In the genomic region with DNA sequence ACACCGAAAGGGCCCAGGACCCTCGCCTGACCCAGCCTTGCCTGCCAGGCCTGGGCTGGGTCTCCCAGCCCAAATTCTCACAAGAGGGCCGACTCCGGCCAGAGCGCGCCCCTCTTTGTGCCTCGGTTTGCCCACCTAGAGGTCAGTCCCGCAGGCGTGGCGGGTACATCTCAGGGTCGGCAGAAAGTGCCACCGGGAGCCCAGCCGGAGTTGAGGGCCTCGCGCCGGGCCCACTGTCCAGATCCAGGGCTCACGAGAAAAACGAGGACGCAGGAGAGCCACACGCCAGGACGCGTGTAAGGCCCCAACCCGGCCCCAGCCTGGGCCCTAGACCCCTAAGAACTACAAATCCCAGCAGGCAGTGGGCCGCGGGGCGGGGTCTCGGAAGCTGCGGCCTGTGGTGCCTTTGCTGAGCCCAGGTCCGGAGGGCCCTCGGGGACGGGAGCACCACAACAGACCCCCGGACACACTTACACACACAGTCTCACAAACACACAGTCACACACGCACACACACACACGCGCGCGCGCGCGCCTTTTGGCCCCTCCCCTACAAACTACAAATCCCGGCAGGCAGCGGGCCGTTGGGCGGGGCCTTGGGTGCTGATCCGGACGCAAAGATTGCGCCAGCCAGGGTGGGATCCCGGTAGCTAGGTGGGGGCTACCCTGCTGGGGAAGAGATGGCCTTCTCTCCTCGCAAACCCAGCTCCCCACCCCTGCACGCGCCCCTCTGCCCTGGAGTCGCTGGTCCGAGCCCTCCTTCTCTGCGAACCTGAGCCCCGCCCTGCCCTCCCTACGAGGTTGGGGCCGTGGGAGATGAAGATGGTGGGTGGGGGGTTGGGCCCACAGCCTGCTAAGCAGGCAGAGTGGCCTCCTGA, we compare ENCODE assay signal across 8 cellular contexts. TPM values are rescaled to one million over a fixed set of nuclear protein-coding genes. Genes with fewer than 3 reads are reported as not detected.
DNase-seq lines count a peak whose midpoint lies in the region; ATAC-seq and TF ChIP-seq lines count a peak whose summit lies in the region.

A gene (plus strand): TSS at position 583 of the 877 bp plus-strand sequence. CDS start 10,752 bp downstream, outside the sequence.

- H3K36me3 Mint-ChIP-seq in chondrocyte (ENCODE audit: low read depth) = no peaks in the 10 kb centered on the region

- DNase-seq in AG09309 (ENCODE audit: low read depth) = no peak
- peak; percentile 87 for DNase-seq in NCI-H2227 treated with DMSO at 0.1 percent for 48 hours (lab: John Stamatoyannopoulos, UW)
- DNase-seq in activated CD4-positive, alpha-beta T cell treated with anti-CD3 and anti-CD28 coated beads for 1 hour = peak; percentile 73
- no peak for DNase-seq in chondrocyte (ENCODE audit: low spot score)
- DNase-seq in kidney tubule cell (ENCODE audit: low spot score) = peak; percentile 82
- DNase-seq in stimulated activated CD4-positive, alpha-beta T cell treated with anti-CD3 and anti-CD28 coated beads, Interleukin-1b, Interleukin-23, amount 100 ng/mL, for 1 hour (ENCODE audit: low read depth in 2 of 2) = peak; percentile 50 to 75

- peak within 1 kb of the TSS; percentile 85 for H3K4me3 Mint-ChIP-seq in chondrocyte (ENCODE audit: unreplicated experiment)

- TF ChIP-seq CTCF in AG09309 (IDR thresholded peaks at IDR 0.05; ENCODE audit: control insufficient read depth, insufficient read depth, low read depth, low read length, missing control alignments) (no peak), chondrocyte (IDR thresholded peaks at IDR 0.05) (no peak)

- ATAC-seq in GM18870 (IDR thresholded peaks at IDR 0.05; ENCODE audit: unreplicated experiment) (peak; percentile 55), HG03097 (IDR thresholded peaks at IDR 0.05; ENCODE audit: low FRiP score, unreplicated experiment) (peak; percentile 80)

- peaks cover 37% of the 10 kb centered on the region for H3K4me1 Mint-ChIP-seq in chondrocyte (ENCODE audit: low read depth)

- H3K27me3 Mint-ChIP-seq in chondrocyte (ENCODE audit: low read depth) = no peaks in the 10 kb centered on the region

- no peaks in the 10 kb centered on the region for H3K9me3 Mint-ChIP-seq in chondrocyte (ENCODE audit: low read depth)

- H3K4me3 ChIP-seq in AG09309 (ENCODE audit: control insufficient read depth, low read depth, low read length) = peak within 1 kb of the TSS; percentile 56

- peak within 1 kb of the TSS; percentile 95 for H3K27ac Mint-ChIP-seq in chondrocyte (ENCODE audit: unreplicated experiment)

RNA-seq across cellular contexts. Expression of the gene that starts here (rescaled TPM):
- total RNA-seq in chondrocyte = 0.47 TPM in 1 of 3 replicates, not detected in the others

Comparison
In these comparisons a context has a peak if more than half of its experiments do, and no peak if none do; other contexts are left out.
1. DNase-seq: peak in NCI-H2227 treated with DMSO at 0.1 percent for 48 hours (single experiment), activated CD4-positive, alpha-beta T cell treated with anti-CD3 and anti-CD28 coated beads for 1 hour (single experiment), kidney tubule cell (single experiment) and stimulated activated CD4-positive, alpha-beta T cell treated with anti-CD3 and anti-CD28 coated beads, Interleukin-1b, Interleukin-23, amount 100 ng/mL, for 1 hour (2 of 2); none in AG09309 (single experiment) and chondrocyte (single experiment).